ENCODE assay signal across 17 cellular contexts in genomic region chr4:85402371-85402770, GRCh38.
DNase-seq lines count a peak whose midpoint lies in the region; ATAC-seq and TF ChIP-seq lines count a peak whose summit lies in the region.
"Had no signal": no experiment of that assay in that cellular context is flagged by ENCODE, and none has a peak within 500 bp of the region (broad histone marks: within the 10 kb centered on the region; RNA-seq: fewer than 3 reads in every experiment).

No MANE protein-coding gene starts in this region.

- 54 to 69% methylated on average over 3 of the region's 3 CpGs for whole genome bisulfite sequencing in lung, 2 donors

- peaks cover 0 to 3% of the 10 kb centered on the region in 2 donors for H3K4me1 ChIP-seq in lung (ENCODE audit: control insufficient read depth in 2 of 2, insufficient read depth in 2 of 2, low read length in 2 of 2)
- H3K4me1 ChIP-seq: BE2C, neural progenitor cell, suprapubic skin had no signal

- H3K9me3 ChIP-seq in lung (ENCODE audit: control insufficient read depth in 2 of 2, insufficient read depth in 1 of 2, low read length in 1 of 2) = peaks cover 0 to 4% of the 10 kb centered on the region in 2 donors
- H3K9me3 ChIP-seq: BE2C, suprapubic skin had no signal

- H3K4me3 ChIP-seq in epithelial cell of esophagus (ENCODE audit: low read length) (no peak overlapping the region), lung (no peak overlapping the region)
- H3K4me3 ChIP-seq: GM12878, neural progenitor cell, smooth muscle cell, suprapubic skin had no signal

- TF ChIP-seq CTCF in epithelial cell of esophagus (IDR thresholded peaks at IDR 0.05; ENCODE audit: insufficient read depth, low read depth, low read length, missing control alignments) = no peak
- TF ChIP-seq CTCF in lung (IDR thresholded peaks at IDR 0.05; ENCODE audit: control extremely low read depth, extremely low read depth) = no peak

- no peaks in the 10 kb centered on the region for H3K36me3 ChIP-seq in lung (ENCODE audit: control insufficient read depth in 2 of 2, insufficient read depth in 2 of 2, low read length in 2 of 2)
- H3K36me3 ChIP-seq: BE2C, neural progenitor cell, suprapubic skin had no signal

- ATAC-seq in lung (ENCODE audit: insufficient read depth, low FRiP score) (peak; percentile 45), HG03469 (IDR thresholded peaks at IDR 0.05; ENCODE audit: unreplicated experiment) (no peak)
- ATAC-seq: GM12878 had no signal

- H3K27ac ChIP-seq in lung (ENCODE audit: low read depth in 1 of 2, low read length in 1 of 2) = no peak overlapping the region
- H3K27ac ChIP-seq: neural progenitor cell, suprapubic skin had no signal

- no peaks in the 10 kb centered on the region for H3K27me3 ChIP-seq in lung (ENCODE audit: control insufficient read depth, insufficient read depth)
- H3K27me3 ChIP-seq: BE2C, neural progenitor cell, suprapubic skin had no signal

- peak; percentile 26 for DNase-seq in AG08396 (ENCODE audit: low spot score)
- DNase-seq in LHCN-M2 (ENCODE audit: low read depth) = peak; percentile 56
- DNase-seq in epithelial cell of esophagus (ENCODE audit: low read depth) = peak; percentile 70
- DNase-seq in lung (ENCODE audit: low spot score) = no peak
- no peak for DNase-seq in NCI-H774 (lab: John Stamatoyannopoulos, UW)
- no peak for DNase-seq in putamen (ENCODE audit: low spot score)
- no peak for DNase-seq in NCI-H1048 (lab: John Stamatoyannopoulos, UW)
- DNase-seq: activated effector memory CD4-positive, alpha-beta T cell treated with anti-CD3 and anti-CD28 coated beads, Interleukin-2, amount 50 U/mL, for 16 hours; BE2C; caudate nucleus; DMS79; NCI-H1105 had no signal

Comparison
In these comparisons a context has a peak if more than half of its experiments do, and no peak if none do; other contexts are left out.
1. DNase-seq: peak in AG08396 (single experiment), LHCN-M2 (single experiment) and epithelial cell of esophagus (single experiment); none in lung (single experiment), NCI-H774 (single experiment), putamen (single experiment) and NCI-H1048 (single experiment).